22 cellular contexts compared by ENCODE assay signal in the genomic region with DNA sequence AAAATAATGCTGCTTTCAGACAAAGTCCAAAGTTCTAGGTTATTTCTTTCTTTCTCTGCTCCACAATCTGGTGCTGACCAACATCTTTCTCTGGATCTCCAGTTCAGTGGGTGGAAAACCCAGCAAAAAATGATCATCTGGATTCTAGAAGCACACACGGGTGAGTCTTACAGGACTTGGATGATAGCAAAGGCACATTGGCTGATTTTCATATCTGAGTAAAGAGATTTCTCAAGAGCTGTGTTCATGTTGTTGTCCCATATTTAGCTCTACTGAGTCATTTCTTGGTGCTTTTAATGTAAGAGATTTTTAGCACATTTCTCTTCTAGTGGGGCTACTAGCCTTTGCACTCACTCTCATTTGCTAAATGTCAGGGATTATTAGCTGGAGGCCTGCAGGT.
"Had no signal": no experiment of that assay in that cellular context is flagged by ENCODE, and none has a peak within 500 bp of the region (broad histone marks: within the 10 kb centered on the region; RNA-seq: fewer than 3 reads in every experiment).

No MANE protein-coding gene starts in this region.

- H3K36me3 ChIP-seq: tibial artery had no signal

- H3K4me3 ChIP-seq: dorsolateral prefrontal cortex, smooth muscle cell, testis, tibial artery had no signal

- H3K27ac ChIP-seq: parathyroid adenoma, testis, tibial artery had no signal

- H2AFZ ChIP-seq: parathyroid adenoma had no signal

- H3K79me2 ChIP-seq: parathyroid adenoma had no signal

- H3K9ac ChIP-seq: parathyroid adenoma had no signal

- H3K4me1 Mint-ChIP-seq: naive thymus-derived CD8-positive, alpha-beta T cell; nephron progenitor cell; stimulated activated naive CD8-positive, alpha-beta T cell treated with anti-CD3 and anti-CD28 coated beads, Interleukin-15, amount 100 ng/mL, for 72 hours had no signal

- H3K36me3 Mint-ChIP-seq: type B pancreatic cell had no signal

- H3K27me3 Mint-ChIP-seq: progenitor cell of endocrine pancreas; stimulated activated naive CD8-positive, alpha-beta T cell treated with anti-CD3 and anti-CD28 coated beads, Interleukin-15, amount 100 ng/mL, for 72 hours had no signal

- ATAC-seq: naive thymus-derived CD8-positive, alpha-beta T cell; sciatic nerve; stimulated activated naive CD8-positive, alpha-beta T cell treated with anti-CD3 and anti-CD28 coated beads, Interleukin-15, amount 100 ng/mL, for 72 hours had no signal

- H3K27me3 ChIP-seq: dorsolateral prefrontal cortex, testis, tibial artery had no signal

- H3K9me3 ChIP-seq: testis had no signal

- H3K27ac Mint-ChIP-seq: naive thymus-derived CD8-positive, alpha-beta T cell; nephron progenitor cell; progenitor cell of endocrine pancreas; stimulated activated naive CD8-positive, alpha-beta T cell treated with anti-CD3 and anti-CD28 coated beads, Interleukin-15, amount 100 ng/mL, for 72 hours; type B pancreatic cell had no signal

- DNase-seq: central memory CD4-positive, alpha-beta T cell; dorsolateral prefrontal cortex; effector CD4-positive, alpha-beta T cell; hypothalamus; mesendoderm; midbrain; naive thymus-derived CD8-positive, alpha-beta T cell; nephron progenitor cell; nucleus accumbens; stimulated activated CD4-positive, alpha-beta T cell treated with anti-CD3 and anti-CD28 coated beads, Interleukin-12 subunit alpha, Interleukin-12 subunit beta, amount 100 ng/mL, for 4 hours; stimulated activated CD4-positive, alpha-beta T cell treated with anti-CD3 and anti-CD28 coated beads, Interleukin-1b, Interleukin-23, amount 100 ng/mL, for 48 hours; stimulated activated CD4-positive, alpha-beta T cell treated with anti-CD3 and anti-CD28 coated beads, Interleukin-4, amount 100 ng/mL, for 1 hour; stimulated activated CD8-positive, alpha-beta memory T cell treated with anti-CD3 and anti-CD28 coated beads, Interleukin-4, amount 100 ng/mL, for 48 hours; stimulated activated naive CD4-positive, alpha-beta T cell; stimulated activated naive CD8-positive, alpha-beta T cell treated with anti-CD3 and anti-CD28 coated beads, Interleukin-15, amount 100 ng/mL, for 72 hours; testis; tibial artery had no signal

- H3K4me1 ChIP-seq: parathyroid adenoma, testis, tibial artery had no signal

- H3K4me3 Mint-ChIP-seq: naive thymus-derived CD8-positive, alpha-beta T cell; nephron progenitor cell; stimulated activated naive CD8-positive, alpha-beta T cell treated with anti-CD3 and anti-CD28 coated beads, Interleukin-15, amount 100 ng/mL, for 72 hours; type B pancreatic cell had no signal

- H3K4me2 ChIP-seq: smooth muscle cell had no signal
